Comparison of ENCODE assay signal across 2 cellular contexts in genomic region chr1:30750751-30751291, GRCh38.
TF ChIP-seq lines count a peak whose summit lies in the region.

No MANE protein-coding gene starts in this region.

TF ChIP-seq in K562, 482 proteins besides CTCF, POLR2A, EP300 and RAD21:
- TF ChIP-seq PTRF (tag; IDR thresholded peaks at IDR 0.05) (no peak), SRF (CRISPR knock-in tag; IDR thresholded peaks at IDR 0.05) (no peak), GABPB1 (CRISPR knock-in tag; IDR thresholded peaks at IDR 0.05) (0 out of 2 replicates have a peak, but pooled peaks have one; percentile 20), ARID2 (IDR thresholded peaks at IDR 0.05) (no peak), TFAP4 (CRISPR knock-in tag; IDR thresholded peaks at IDR 0.05; ENCODE audit: borderline replicate concordance) (0 out of 2 replicates have a peak, but pooled peaks have one; percentile 14), RFX7 (CRISPR knock-in tag; IDR thresholded peaks at IDR 0.05) (no peak), ZFX (CRISPR knock-in tag; IDR thresholded peaks at IDR 0.05) (0 out of 2 replicates have a peak, but pooled peaks have one; percentile 21), MCM2 (IDR thresholded peaks at IDR 0.05; ENCODE audit: low read depth) (no peak), YY1 (IDR thresholded peaks at IDR 0.05; ENCODE audit: borderline replicate concordance in 1 of 3, control insufficient read depth in 1 of 3, extremely low read depth in 1 of 3, insufficient read depth in 3 of 3, insufficient read length in 1 of 3, insufficient replicate concordance in 2 of 3, low read depth in 1 of 3, low read length in 2 of 3) (peak in 1 of 3 experiments; percentile 44), SFPQ (IDR thresholded peaks at IDR 0.05; ENCODE audit: low read depth, low read length) (no peak), FOXK2 (conservative IDR thresholded peaks at IDR 0.05 in 1 of 2, IDR thresholded peaks at IDR 0.05 in 1 of 2; ENCODE audit: low read depth in 2 of 2) (no peak)

TF ChIP-seq in HEK293T, 16 proteins besides CTCF, POLR2A, EP300 and RAD21:
- TF ChIP-seq FOXM1 (IDR thresholded peaks at IDR 0.05; ENCODE audit: borderline replicate concordance), result no peak
